Comparison of ENCODE assay signal across 28 cellular contexts in genomic region chr7:18685961-18686360, GRCh38.
DNase-seq lines count a peak whose midpoint lies in the region; FAIRE-seq and TF ChIP-seq lines count a peak whose summit lies in the region.
"Had no signal": no experiment of that assay in that cellular context is flagged by ENCODE, and none has a peak within 500 bp of the region (broad histone marks: within the 10 kb centered on the region; RNA-seq: fewer than 3 reads in every experiment).

No MANE protein-coding gene starts in this region.

- H3K4me3 ChIP-seq in astrocyte of the spinal cord (ENCODE audit: low read depth, low read length) (no peak overlapping the region), foreskin fibroblast (ENCODE audit: low read depth in 1 of 2, low read length in 2 of 2) (no peak overlapping the region)
- H3K4me3 ChIP-seq: BLaER1 treated with 17β-estradiol and CSF1 and Interleukin-3, amounts not matched to agents 10 nM and 100 nM; gastrocnemius medialis; hepatocyte; left lung; Peyer's patch; prostate gland; sigmoid colon; SJCRH30; upper lobe of right lung had no signal

- in situ Hi-C loops in astrocyte of the spinal cord (cut with HindIII; ENCODE audit: low sequenced_read_pairs): no loop called here

- DNase-seq in EL (peak; percentile 27), M059J (ENCODE audit: low read depth) (peak; percentile 52), astrocyte of the spinal cord (ENCODE audit: low read depth, low spot score) (peak; percentile 35), foreskin fibroblast (peak; percentile 33 to 60), 8988T (no peak), epidermal melanocyte (ENCODE audit: insufficient read length, low spot score) (no peak), NCI-H69 (lab: John Stamatoyannopoulos, UW) (no peak), GM12891 (ENCODE audit: insufficient read length, low spot score) (no peak)
- DNase-seq: activated CD4-positive, alpha-beta memory T cell treated with anti-CD3 and anti-CD28 coated beads, Interleukin-2, amount 10 ng/mL, durations not matched to agents 7 days and 5 days; activated CD4-positive, CD25-positive, alpha-beta regulatory T cell treated with anti-CD3 and anti-CD28 coated beads, Interleukin-2, amount 50 U/mL, for 72 hours; aorta; COR-L47; DMS53; gastrocnemius medialis; GF-D8; left lung; naive B cell; NCI-H187 treated with DMSO at 0.1 percent for 48 hours; NCI-H526 treated with DMSO at 0.1 percent for 48 hours; Peyer's patch; sigmoid colon; SJCRH30; stimulated activated CD4-positive, alpha-beta T cell treated with anti-CD3 and anti-CD28 coated beads, Interleukin-4, amount 100 ng/mL, for 4 hours; T-cell; upper lobe of right lung had no signal

- no peak for TF ChIP-seq CTCF in astrocyte of the spinal cord (IDR thresholded peaks at IDR 0.05; ENCODE audit: low read depth, low read length)
- TF ChIP-seq CTCF in foreskin fibroblast (IDR thresholded peaks at IDR 0.05; ENCODE audit: low read depth, low read length): no peak

- no peak for FAIRE-seq in GM12891 (lab: Jason Lieb, UNC)

- no peak for TF ChIP-seq POLR2A in GM12891 (IDR thresholded peaks at IDR 0.05; ENCODE audit: low read depth, low read length)

TF ChIP-seq in GM12891, 5 proteins besides CTCF, POLR2A, EP300 and RAD21:
- TF ChIP-seq POLR2AphosphoS5 (IDR thresholded peaks at IDR 0.05; ENCODE audit: low read depth, low read length) (no peak), POU2F2 (IDR thresholded peaks at IDR 0.05; ENCODE audit: low read depth, low read length) (no peak), TAF1 (IDR thresholded peaks at IDR 0.05; ENCODE audit: low read depth, low read length) (no peak)

Comparison
In these comparisons a context has a peak if more than half of its experiments do, and no peak if none do; other contexts are left out.
1. DNase-seq: peak in EL (single experiment), M059J (single experiment), astrocyte of the spinal cord (single experiment) and foreskin fibroblast (2 of 2); none in 8988T (single experiment), epidermal melanocyte (single experiment), NCI-H69 (single experiment) and GM12891 (single experiment).